In genomic region chr10:25174461-25175230, GRCh38 we compare ENCODE assay signal across 8 cellular contexts. TPM values are rescaled to one million over a fixed set of nuclear protein-coding genes. Genes with fewer than 3 reads are reported as not detected.
A peak's percentile ranks its signal among the peaks of the same experiment; 100 is the strongest.
DNase-seq lines count a peak whose midpoint lies in the region; ATAC-seq and TF ChIP-seq lines count a peak whose summit lies in the region.

TSS of gene GPR158 (plus strand) at chr10:25175001. CDS start at chr10:25175421, 420 bp downstream.

- 1 to 4% methylated on average over 83 of the region's 83 CpGs for WGBS in lung, 2 donors

- peaks cover 13% of the 10 kb centered on the region for H3K27me3 ChIP-seq in CD4-positive, alpha-beta memory T cell (ENCODE audit: insufficient read depth, low read length)
- H3K27me3 ChIP-seq in lung (ENCODE audit: control insufficient read depth, insufficient read depth) = peaks cover 6% of the 10 kb centered on the region

- no peaks in the 10 kb centered on the region for H3K4me1 ChIP-seq in CD4-positive, alpha-beta memory T cell (ENCODE audit: insufficient read depth, low read length)
- peaks cover 6 to 18% of the 10 kb centered on the region in 2 donors for H3K4me1 ChIP-seq in lung (ENCODE audit: control insufficient read depth in 2 of 2, insufficient read depth in 2 of 2, low read length in 2 of 2)

- H3K27ac ChIP-seq in CD4-positive, alpha-beta memory T cell (ENCODE audit: low read depth, low read length) = no peak within 1 kb of the TSS
- no peak within 1 kb of the TSS for H3K27ac ChIP-seq in lung (ENCODE audit: low read depth in 1 of 2, low read length in 1 of 2)

- H3K4me1 Mint-ChIP-seq in CD4-positive, alpha-beta memory T cell = peaks cover 0 to 18% (median 2%) of the 10 kb centered on the region in 4 donors
- peaks cover 13% of the 10 kb centered on the region for H3K4me1 Mint-ChIP-seq in endothelial cell (ENCODE audit: unreplicated experiment)

- intact Hi-C loops in CD4-positive, alpha-beta memory T cell (cut with micrococcal nuclease) = no loop called here

- H3K9me3 Mint-ChIP-seq in CD4-positive, alpha-beta memory T cell = peaks cover 2 to 8% (median 5%) of the 10 kb centered on the region in 8 donors
- no peaks in the 10 kb centered on the region for H3K9me3 Mint-ChIP-seq in endothelial cell (ENCODE audit: unreplicated experiment)

- POLR2A ChIA-PET in CD4-positive, alpha-beta memory T cell (lab: Charles Lee; ENCODE audit: partially characterized antibody) = no interaction called here

- H3K36me3 ChIP-seq in CD4-positive, alpha-beta memory T cell (ENCODE audit: insufficient read depth, low read length) = no peaks in the 10 kb centered on the region
- H3K36me3 ChIP-seq in lung (ENCODE audit: control insufficient read depth in 2 of 2, insufficient read depth in 2 of 2, low read length in 2 of 2) = no peaks in the 10 kb centered on the region

- H3K27me3 Mint-ChIP-seq in CD4-positive, alpha-beta memory T cell = peaks cover 30 to 42% of the 10 kb centered on the region in 2 donors
- H3K27me3 Mint-ChIP-seq in endothelial cell (ENCODE audit: unreplicated experiment) = peaks cover 12% of the 10 kb centered on the region

- no peak within 1 kb of the TSS for H3K4me3 ChIP-seq in CD4-positive, alpha-beta memory T cell (ENCODE audit: low read length in 2 of 2)
- H3K4me3 ChIP-seq in HFF-Myc (replicated peaks; ENCODE audit: low read depth, low read length) (peak within 1 kb of the TSS; percentile 17; the same call in 1 of the 2 replicates), lung (peak within 1 kb of the TSS; percentile 42)

- H3K4me3 Mint-ChIP-seq in CD4-positive, alpha-beta memory T cell = peak within 1 kb of the TSS in 6 of 8 donors; percentile 19 to 77 (median 60)
- H3K4me3 Mint-ChIP-seq in endothelial cell (ENCODE audit: unreplicated experiment) = peak within 1 kb of the TSS; percentile 89

- peak; percentile 34 to 47 (median 38) for DNase-seq in CD4-positive, alpha-beta memory T cell
- DNase-seq in HFF-Myc (ENCODE audit: extremely low read depth, low read depth) (peak; percentile 44), NCI-H446 treated with DMSO at 0.1 percent for 48 hours (lab: John Stamatoyannopoulos, UW) (peak; percentile 83), endothelial cell (ENCODE audit: low spot score) (peak; percentile 90), lung (ENCODE audit: low spot score) (peak; percentile 92)
- DNase-seq in activated CD8-positive, alpha-beta memory T cell treated with anti-CD3 and anti-CD28 coated beads, Interleukin-2, amount 50 U/mL, for 4 hours = peak; percentile 28
- peak; percentile 42 to 58 for DNase-seq in stimulated activated CD4-positive, alpha-beta T cell treated with anti-CD3 and anti-CD28 coated beads, Interleukin-4, amount 100 ng/mL, for 4 hours

- no peaks in the 10 kb centered on the region for H3K9me3 ChIP-seq in CD4-positive, alpha-beta memory T cell (ENCODE audit: control insufficient read depth in 1 of 2, low read length in 2 of 2)
- peaks cover 0 to 12% of the 10 kb centered on the region in 2 donors for H3K9me3 ChIP-seq in lung (ENCODE audit: control insufficient read depth in 2 of 2, insufficient read depth in 1 of 2, low read length in 1 of 2)

- CTCF ChIA-PET in CD4-positive, alpha-beta memory T cell (lab: Charles Lee; ENCODE audit: partially characterized antibody) = no interaction called here

- H3K36me3 Mint-ChIP-seq in CD4-positive, alpha-beta memory T cell = no peaks in the 10 kb centered on the region
- H3K36me3 Mint-ChIP-seq in endothelial cell (ENCODE audit: low read depth, unreplicated experiment) = no peaks in the 10 kb centered on the region

- ATAC-seq in lung (ENCODE audit: insufficient read depth, low FRiP score) (peak; percentile 91), GM18868 (IDR thresholded peaks at IDR 0.05; ENCODE audit: unreplicated experiment) (no peak)

- H3K27ac Mint-ChIP-seq in CD4-positive, alpha-beta memory T cell = no peak within 1 kb of the TSS
- no peak within 1 kb of the TSS for H3K27ac Mint-ChIP-seq in endothelial cell (ENCODE audit: unreplicated experiment)

- no peak for TF ChIP-seq CTCF in HFF-Myc (IDR thresholded peaks at IDR 0.05; ENCODE audit: low read depth, low read length, missing control alignments)
- no peak for TF ChIP-seq CTCF in endothelial cell (IDR thresholded peaks at IDR 0.05; ENCODE audit: unreplicated experiment)
- no peak for TF ChIP-seq CTCF in lung (IDR thresholded peaks at IDR 0.05; ENCODE audit: control extremely low read depth, extremely low read depth)

RNA-seq across cellular contexts. Expression of gene GPR158, which starts in this region (rescaled TPM):
- total RNA-seq in CD4-positive, alpha-beta memory T cell = not detected
- not detected for polyA plus RNA-seq in CD4-positive, alpha-beta memory T cell
- total RNA-seq in endothelial cell (ENCODE audit: unreplicated experiment) (0.13 TPM), lung (under 1 TPM in 1 of 2 donors, not detected in 1; 0.97 TPM)
- polyA plus RNA-seq in lung = under 1 TPM in 1 of 2 donors, not detected in 1; 0.02 TPM

Comparison
In these comparisons a context has a peak if more than half of its experiments do, and no peak if none do; other contexts are left out.
1. Peak in DNase-seq in CD4-positive, alpha-beta memory T cell; RNA of the gene not detected or under 1 TPM.
2. Peak in DNase-seq in endothelial cell; RNA of the gene not detected or under 1 TPM.
3. Peak in DNase-seq, ATAC-seq and H3K4me3 ChIP-seq in lung; RNA of the gene not detected or under 1 TPM.
4. DNase-seq: peak in every context shown above with its lines; median percentile 92 in lung; 90 in endothelial cell; 83 in NCI-H446 treated with DMSO at 0.1 percent for 48 hours; 50 in stimulated activated CD4-positive, alpha-beta T cell treated with anti-CD3 and anti-CD28 coated beads, Interleukin-4, amount 100 ng/mL, for 4 hours; 44 in HFF-Myc; 38 in CD4-positive, alpha-beta memory T cell; 28 in activated CD8-positive, alpha-beta memory T cell treated with anti-CD3 and anti-CD28 coated beads, Interleukin-2, amount 50 U/mL, for 4 hours.